In the genomic region with DNA sequence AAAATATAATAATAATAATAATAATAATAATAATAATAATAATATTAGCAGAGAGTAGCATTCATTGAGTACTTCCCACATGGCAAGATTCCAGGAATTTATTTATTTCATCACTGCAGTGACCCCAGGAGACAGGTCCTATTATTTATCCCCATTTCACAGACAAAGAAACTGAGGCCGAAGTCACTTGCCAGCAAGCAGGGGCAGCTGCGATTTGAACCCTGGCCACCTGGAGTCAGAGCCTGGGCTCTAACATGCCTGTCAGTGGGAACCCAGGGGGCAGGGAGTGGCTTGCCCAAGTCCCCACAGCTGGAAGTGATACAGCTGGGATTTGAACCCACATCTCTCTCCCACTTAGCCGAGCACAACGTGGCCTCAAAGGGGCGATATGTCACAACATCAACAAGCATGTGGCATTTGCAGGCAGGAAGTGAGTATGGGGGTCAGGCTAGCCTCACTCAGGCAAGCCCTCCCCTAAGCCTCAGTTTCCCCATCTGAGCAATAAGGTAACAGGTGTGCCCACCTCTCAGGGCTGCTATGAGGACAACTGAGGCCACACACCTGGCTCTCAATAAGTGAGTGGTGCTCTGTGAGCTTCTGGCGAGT, we compare ENCODE assay signal across 24 cellular contexts. TPM values are rescaled to one million over a fixed set of nuclear protein-coding genes. Genes with fewer than 3 reads are reported as not detected.
"Had no signal": no experiment of that assay in that cellular context is flagged by ENCODE, and none has a peak within 500 bp of the region (broad histone marks: within the 10 kb centered on the region; RNA-seq: fewer than 3 reads in every experiment).

No MANE protein-coding gene starts in this region.

- H3K36me3 ChIP-seq: thoracic aorta had no signal

- FAIRE-seq: bronchial epithelial cell had no signal

- H3K4me3 Mint-ChIP-seq: activated CD4-positive, alpha-beta memory T cell treated with anti-CD3 and anti-CD28 coated beads, Interleukin-2, amount 10 ng/mL, durations not matched to agents 7 days and 5 days; endodermal cell; type B pancreatic cell had no signal

- DNase-seq: activated CD4-positive, alpha-beta memory T cell treated with anti-CD3 and anti-CD28 coated beads, Interleukin-2, amount 10 ng/mL, durations not matched to agents 7 days and 5 days; activated CD4-positive, alpha-beta T cell treated with anti-CD3 and anti-CD28 coated beads for 4 hours; activated CD4-positive, CD25-positive, alpha-beta regulatory T cell; activated CD8-positive, alpha-beta memory T cell treated with anti-CD3 and anti-CD28 coated beads, Interleukin-2, amount 50 U/mL, for 4 hours; activated gamma-delta T cell; amygdala; endodermal cell; head of caudate nucleus; hypothalamus; left ventricle myocardium inferior; mammary epithelial cell; midbrain; natural killer cell; sigmoid colon; stimulated activated CD4-positive, alpha-beta T cell treated with anti-CD3 and anti-CD28 coated beads, Interleukin-15, amount 100 ng/mL, for 24 hours; stimulated activated naive CD4-positive, alpha-beta T cell treated with Interleukin-2 at 50 U/mL for 16 hours had no signal

- H3K4me1 Mint-ChIP-seq: endodermal cell had no signal

- H3K27ac Mint-ChIP-seq: endodermal cell, type B pancreatic cell had no signal

- H3K27ac ChIP-seq: coronary artery, gastroesophageal sphincter, left ventricle myocardium inferior, sigmoid colon, thoracic aorta had no signal

- H3K27me3 Mint-ChIP-seq: activated CD4-positive, alpha-beta memory T cell treated with anti-CD3 and anti-CD28 coated beads, Interleukin-2, amount 10 ng/mL, durations not matched to agents 7 days and 5 days had no signal

- H3K9me3 Mint-ChIP-seq: activated CD4-positive, alpha-beta memory T cell treated with anti-CD3 and anti-CD28 coated beads, Interleukin-2, amount 10 ng/mL, durations not matched to agents 7 days and 5 days; endodermal cell; natural killer cell; type B pancreatic cell had no signal

- H3K27me3 ChIP-seq: gastroesophageal sphincter, sigmoid colon had no signal

- ATAC-seq: gastroesophageal sphincter, natural killer cell had no signal

- H3K4me3 ChIP-seq: coronary artery, gastroesophageal sphincter, left ventricle myocardium inferior, sigmoid colon, smooth muscle cell, thoracic aorta had no signal

- H3K4me2 ChIP-seq: smooth muscle cell had no signal

- H3K9me3 ChIP-seq: gastroesophageal sphincter, sigmoid colon, thoracic aorta had no signal

RNA-seq across cellular contexts. Expression of gene ANGPTL6, which starts 13.4 kb away (rescaled TPM):
- total RNA-seq: endodermal cell, gastroesophageal sphincter, left ventricle myocardium inferior, mammary epithelial cell, osteoblast, posterior vena cava, sigmoid colon, thoracic aorta had no signal
